ENCODE assay signal across 1 cellular context in genomic region chr9:113468-114266, GRCh38.
A peak's percentile ranks its signal among the peaks of the same experiment; 100 is the strongest.
TF ChIP-seq lines count a peak whose summit lies in the region.

No MANE protein-coding gene starts in this region.

TF ChIP-seq in HepG2, 621 proteins besides CTCF, POLR2A, EP300 and RAD21 (continued from another document):
- TF ChIP-seq ZNF687 (CRISPR knock-in tag; IDR thresholded peaks at IDR 0.05), result peak; percentile 18; the same call in 1 of the 2 replicates
